ENCODE assay signal across 8 cellular contexts in the genomic region with DNA sequence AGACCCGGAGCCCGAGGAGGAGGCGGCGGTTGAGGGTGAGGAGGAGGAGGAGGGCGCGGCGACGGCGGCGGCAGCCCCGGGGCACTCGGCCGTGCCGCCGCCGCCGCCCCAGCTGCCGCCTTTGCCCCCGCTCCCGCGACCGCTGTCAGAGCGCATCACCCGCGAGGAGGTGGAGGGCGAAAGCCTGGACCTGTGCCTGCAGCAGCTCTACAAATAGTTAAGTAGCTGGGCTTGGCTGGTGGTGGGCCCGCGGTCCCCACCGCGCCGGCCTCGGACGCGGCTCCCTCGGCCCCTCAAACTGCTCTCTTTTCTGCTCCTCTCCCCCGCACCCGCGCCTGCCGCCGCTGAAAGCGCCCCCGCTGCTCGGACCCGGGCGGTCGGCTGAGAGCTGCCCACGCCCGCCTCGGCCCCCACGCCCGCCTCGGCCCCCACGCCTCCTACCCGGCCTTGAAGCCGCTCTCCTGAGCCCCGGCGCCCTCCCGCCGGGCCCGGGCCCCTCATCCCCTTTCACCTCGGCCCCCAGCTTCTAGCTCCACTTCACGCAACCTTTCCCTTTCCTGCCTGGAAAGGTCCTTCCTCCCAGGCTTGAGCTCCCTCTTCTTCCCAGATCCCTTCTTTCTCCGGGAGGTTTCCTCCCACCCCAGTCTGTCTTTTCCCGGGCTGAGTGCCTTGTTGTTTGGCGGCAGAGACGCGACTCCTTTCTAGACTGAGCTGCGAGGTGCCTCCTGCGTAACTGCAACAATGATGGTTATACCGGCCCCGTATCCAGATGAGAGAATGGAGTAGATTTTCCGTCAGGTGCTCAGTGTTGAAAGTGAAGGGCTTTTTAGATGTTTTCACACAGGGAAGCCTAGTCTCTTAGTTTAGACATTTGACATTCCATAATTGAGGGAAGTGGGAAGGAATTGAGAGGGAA. TPM values are rescaled to one million over a fixed set of nuclear protein-coding genes. Genes with fewer than 3 reads are reported as not detected.
DNase-seq lines count a peak whose midpoint lies in the region; ATAC-seq, FAIRE-seq and TF ChIP-seq lines count a peak whose summit lies in the region.

No MANE protein-coding gene starts in this region.

- H3K4me1 Mint-ChIP-seq in stimulated activated naive CD8-positive, alpha-beta T cell treated with anti-CD3 and anti-CD28 coated beads, Interleukin-15, Interleukin-2, amounts not matched to agents 100 ng/mL and 50 ng/mL, for 24 hours (ENCODE audit: low read depth): peaks cover 15% of the 10 kb centered on the region

- H3K4me1 ChIP-seq in ACC112 (ENCODE audit: control insufficient read depth, insufficient read depth, low read length, unreplicated experiment) (peaks cover 5% of the 10 kb centered on the region), PC-9 (replicated peaks; ENCODE audit: insufficient read depth) (no peaks in the 10 kb centered on the region), left lung (peaks cover 7 to 17% of the 10 kb centered on the region in 2 donors)

- TF ChIP-seq CTCF in PC-9 (conservative IDR thresholded peaks at IDR 0.05): no peak
- TF ChIP-seq CTCF in left lung (IDR thresholded peaks at IDR 0.05): no peak

- ATAC-seq in left lung (peak; percentile 44), GM21619 (IDR thresholded peaks at IDR 0.05; ENCODE audit: unreplicated experiment) (no peak), GM19452 (IDR thresholded peaks at IDR 0.05; ENCODE audit: unreplicated experiment) (no peak)

- DNase-seq in GM12892 (ENCODE audit: insufficient read length) (peak; percentile 33), PC-9 (no peak), cerebellar cortex (ENCODE audit: low spot score) (peak; percentile 71), left lung (no peak)

- BruUV-seq in PC-9 (replicated peaks; lab: Mats Ljungman, UMichigan): no TSS peak

- H3K9me3 Mint-ChIP-seq in stimulated activated naive CD8-positive, alpha-beta T cell treated with anti-CD3 and anti-CD28 coated beads, Interleukin-15, Interleukin-2, amounts not matched to agents 100 ng/mL and 50 ng/mL, for 24 hours: no peaks in the 10 kb centered on the region

- H2AFZ ChIP-seq in ACC112 (ENCODE audit: low read length, unreplicated experiment) (peak overlapping the region; percentile 17), PC-9 (no peak overlapping the region)

- H3K4me3 Mint-ChIP-seq in stimulated activated naive CD8-positive, alpha-beta T cell treated with anti-CD3 and anti-CD28 coated beads, Interleukin-15, Interleukin-2, amounts not matched to agents 100 ng/mL and 50 ng/mL, for 24 hours: peak overlapping the region; percentile 83

- H3K4me3 ChIP-seq in ACC112 (ENCODE audit: low read depth, low read length): peak overlapping the region; percentile 80
- peak overlapping the region; percentile 36; the same call in 1 of the 2 replicates for H3K4me3 ChIP-seq in PC-9
- peak overlapping the region; percentile 38 to 46 for H3K4me3 ChIP-seq in left lung

- no peaks in the 10 kb centered on the region for H3K79me2 ChIP-seq in ACC112 (ENCODE audit: control insufficient read depth, insufficient read depth, low read length, unreplicated experiment)
- H3K79me2 ChIP-seq in PC-9 (ENCODE audit: low read depth): no peaks in the 10 kb centered on the region

- peak overlapping the region; percentile 71 for H3K4me2 ChIP-seq in PC-9

- H3K27me3 ChIP-seq in ACC112 (ENCODE audit: insufficient read depth, low read length) (peaks cover 70% of the 10 kb centered on the region), PC-9 (ENCODE audit: insufficient read depth, low read depth) (peaks cover 45% of the 10 kb centered on the region), left lung (peaks cover 34 to 95% of the 10 kb centered on the region in 2 donors)

- no peak for FAIRE-seq in GM12892 (lab: Jason Lieb, UNC)

- no peaks in the 10 kb centered on the region for H3K36me3 Mint-ChIP-seq in stimulated activated naive CD8-positive, alpha-beta T cell treated with anti-CD3 and anti-CD28 coated beads, Interleukin-15, Interleukin-2, amounts not matched to agents 100 ng/mL and 50 ng/mL, for 24 hours (ENCODE audit: low read depth)

- no peaks in the 10 kb centered on the region for H3K9me2 ChIP-seq in PC-9 (ENCODE audit: insufficient read depth)

- H4K20me1 ChIP-seq in PC-9 (ENCODE audit: insufficient read depth): no peaks in the 10 kb centered on the region

- intact Hi-C loops in PC-9 (cut with micrococcal nuclease; ENCODE audit: unreplicated experiment) (loop anchor here (5.0 kb wide), 1 partner anchor 519 kb away; a partner anchor contains a TSS), left lung (cut with DNase I) (no loop called here)

- no peak overlapping the region for H3K27ac Mint-ChIP-seq in stimulated activated naive CD8-positive, alpha-beta T cell treated with anti-CD3 and anti-CD28 coated beads, Interleukin-15, Interleukin-2, amounts not matched to agents 100 ng/mL and 50 ng/mL, for 24 hours

- H3K36me3 ChIP-seq in ACC112 (ENCODE audit: insufficient read depth, low read length): no peaks in the 10 kb centered on the region
- H3K36me3 ChIP-seq in PC-9 (ENCODE audit: low read depth): no peaks in the 10 kb centered on the region
- no peaks in the 10 kb centered on the region for H3K36me3 ChIP-seq in left lung

- CTCF ChIA-PET in PC-9 (lab: Charles Lee): no interaction called here

- H3K27me3 Mint-ChIP-seq in stimulated activated naive CD8-positive, alpha-beta T cell treated with anti-CD3 and anti-CD28 coated beads, Interleukin-15, Interleukin-2, amounts not matched to agents 100 ng/mL and 50 ng/mL, for 24 hours: peaks cover 56% of the 10 kb centered on the region

- TF ChIP-seq POLR2A in GM12892 (IDR thresholded peaks at IDR 0.05; ENCODE audit: low read depth, low read length): no peak

- H3K9me3 ChIP-seq in PC-9 (ENCODE audit: insufficient read depth, low read depth) (no peaks in the 10 kb centered on the region), left lung (no peaks in the 10 kb centered on the region)

- POLR2A ChIA-PET in PC-9 (lab: Charles Lee; ENCODE audit: unreplicated experiment): interaction anchor here (0.5 kb wide), 1 partner anchor 8 kb away, joined by 5 read pairs; no protein-coding TSS in a partner anchor

- H3K27ac ChIP-seq in ACC112 (ENCODE audit: low read depth, low read length) (no peak overlapping the region), PC-9 (no peak overlapping the region), left lung (no peak overlapping the region)

- H3F3A ChIP-seq in PC-9 (ENCODE audit: insufficient read depth, low read depth): no peaks in the 10 kb centered on the region

RNA-seq across cellular contexts. Expression of a gene that starts 0.8 kb away (rescaled TPM):
- 0.15 TPM for polyA plus RNA-seq in GM12892 (2012; ENCODE audit: missing spikeins)
- total RNA-seq in PC-9 (2021) (0.04 and 0.05 TPM in 2 replicates), left lung (under 1 TPM; 0.21 to 0.23 TPM)

Comparison
In these comparisons a context has a peak if more than half of its experiments do, and no peak if none do; other contexts are left out.
1. DNase-seq: peak in GM12892 (single experiment) and cerebellar cortex (single experiment); none in PC-9 (0 of 2) and left lung (0 of 2).
2. Peak in every context shown above with its lines, with median percentiles within 50 percentile points of each other: H3K4me3 ChIP-seq.